Comparison of ENCODE assay signal across 8 cellular contexts in the genomic region with DNA sequence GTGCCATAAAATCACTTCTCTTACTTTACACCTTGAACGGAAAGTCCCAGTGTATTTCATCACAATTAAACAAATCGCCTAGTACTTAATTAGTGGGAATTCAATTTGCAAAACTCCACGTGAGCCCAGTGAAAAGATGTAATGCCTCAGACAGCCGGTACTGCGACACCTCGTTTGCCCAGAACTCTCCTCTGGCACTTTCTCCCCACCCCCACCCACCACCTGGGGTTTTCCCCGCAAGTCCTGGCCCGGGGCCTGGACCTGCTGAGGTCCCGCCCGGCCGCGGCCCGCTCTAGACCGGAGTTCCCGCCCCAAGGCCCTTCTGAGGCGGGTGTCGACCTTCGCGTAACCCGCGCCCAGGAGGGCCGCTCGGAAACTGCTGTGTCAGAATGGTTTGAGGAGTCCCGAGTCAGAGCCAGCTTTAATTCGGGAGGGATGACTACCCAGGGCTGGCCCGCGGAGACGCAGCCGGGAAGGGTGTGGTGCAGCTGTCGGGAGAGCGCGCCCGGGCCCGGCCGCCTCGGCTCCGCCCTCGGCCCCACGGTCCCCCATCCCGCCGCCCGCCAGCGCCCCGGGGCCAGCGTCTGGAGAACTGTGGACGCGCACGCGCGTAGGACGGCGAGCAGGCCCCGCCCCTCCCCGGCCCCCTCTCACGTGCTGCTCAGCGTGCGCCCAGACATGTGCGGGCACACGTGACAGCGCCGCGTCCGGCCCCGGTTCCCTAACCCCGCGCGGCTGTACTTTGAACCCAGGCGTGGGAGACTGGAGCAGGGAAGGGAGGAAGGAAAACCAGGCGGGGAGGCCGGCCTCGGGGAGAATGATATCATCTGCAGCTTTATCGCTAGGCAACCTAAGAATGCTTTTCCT. TPM values are rescaled to one million over a fixed set of nuclear protein-coding genes. Genes with fewer than 3 reads are reported as not detected.
DNase-seq lines count a peak whose midpoint lies in the region; ATAC-seq, FAIRE-seq and TF ChIP-seq lines count a peak whose summit lies in the region.

No MANE protein-coding gene starts in this region.

- FAIRE-seq in kidney (lab: Jason Lieb, UNC) = no peak

- peak; percentile 8 for TF ChIP-seq CTCF in kidney (IDR thresholded peaks at IDR 0.05; ENCODE audit: borderline replicate concordance, extremely low read depth, insufficient read depth)

- H3K27ac ChIP-seq in kidney (ENCODE audit: low read depth in 2 of 2, low read length in 2 of 2) = peak overlapping the region; percentile 93 to 94

- DNase-seq in NCI-H2081 (lab: John Stamatoyannopoulos, UW) (peak; percentile 75 to 79), NCI-H2081 treated with DMSO at 0.1 percent for 48 hours (lab: John Stamatoyannopoulos, UW) (no peak), NCI-H2029 (lab: John Stamatoyannopoulos, UW) (peak; percentile 84), cerebellum (ENCODE audit: low spot score) (peak; percentile 90), kidney (peak; percentile 98)
- peak; percentile 45 to 71 (median 59) for DNase-seq in stimulated activated CD4-positive, alpha-beta T cell treated with anti-CD3 and anti-CD28 coated beads, Interleukin-12 subunit alpha, Interleukin-12 subunit beta, amount 100 ng/mL, for 48 hours (ENCODE audit: low read depth in 2 of 3, low spot score in 1 of 3)

- H3K36me3 ChIP-seq in kidney (ENCODE audit: control insufficient read depth in 1 of 2, insufficient read depth in 2 of 2, low read length in 2 of 2) = no peaks in the 10 kb centered on the region

- H3K4me1 ChIP-seq in kidney (ENCODE audit: control insufficient read depth in 1 of 2, insufficient read depth in 1 of 2, low read depth in 1 of 2, low read length in 2 of 2) = peaks cover 4 to 16% of the 10 kb centered on the region in 2 donors

- no peaks in the 10 kb centered on the region for H3K9me3 ChIP-seq in kidney (ENCODE audit: control insufficient read depth in 1 of 2, low read length in 2 of 2)

- peak overlapping the region; percentile 52 to 68 for H3K4me3 ChIP-seq in kidney (ENCODE audit: low read length in 2 of 2)

- intact Hi-C loops in kidney (cut with DNase I) = no loop called here

- H3K9ac ChIP-seq in kidney (ENCODE audit: low read length in 2 of 2) = peak overlapping the region; percentile 26 to 85

- ATAC-seq in HG02763 (IDR thresholded peaks at IDR 0.05; ENCODE audit: unreplicated experiment) = peak; percentile 75
- peak; percentile 80 to 85 for ATAC-seq in activated CD4-positive, CD25-positive, alpha-beta regulatory T cell treated with anti-CD3 and anti-CD28 coated beads, Interleukin-2, amount 50 U/mL, for 24 hours

RNA-seq across cellular contexts. Expression of a gene that starts 10.8 kb away (rescaled TPM):
- total RNA-seq in cerebellum = 6.6 TPM
- 34.3 TPM for total RNA-seq in kidney
- polyA plus RNA-seq in kidney (ENCODE audit: insufficient read depth, low read depth, low replicate concordance) = 2.2 TPM
